In the genomic region with DNA sequence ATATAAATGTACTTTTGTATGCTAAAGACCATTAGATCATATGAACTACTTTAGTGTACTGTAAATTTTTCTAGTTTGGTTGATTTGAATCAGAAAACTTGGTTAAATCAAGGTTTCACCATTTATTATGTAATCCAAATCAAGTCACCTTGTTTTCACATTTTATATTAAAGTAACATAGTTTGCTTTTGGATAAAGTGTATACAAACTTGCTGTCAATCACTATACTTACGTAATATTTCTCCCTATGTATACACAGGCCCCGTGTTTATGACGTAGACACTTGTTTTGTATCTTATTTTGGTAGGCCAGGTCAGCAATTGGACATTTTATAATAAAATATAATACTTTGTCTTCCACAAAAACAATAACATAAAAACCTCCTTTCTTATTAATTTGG, we compare ENCODE assay signal across 17 cellular contexts. TPM values are rescaled to one million over a fixed set of nuclear protein-coding genes. Genes with fewer than 3 reads are reported as not detected.
DNase-seq lines count a peak whose midpoint lies in the region; ATAC-seq, FAIRE-seq and TF ChIP-seq lines count a peak whose summit lies in the region.
"Had no signal": no experiment of that assay in that cellular context is flagged by ENCODE, and none has a peak within 500 bp of the region (broad histone marks: within the 10 kb centered on the region; RNA-seq: fewer than 3 reads in every experiment).

No MANE protein-coding gene starts in this region.

- intact Hi-C loops in right lobe of liver (cut with DNase I) (no loop called here), HepG2 (cut with micrococcal nuclease; ENCODE audit: unreplicated experiment) (no loop called here)
- intact Hi-C loops in activated T-helper 2 cell treated with anti-CD3 and anti-CD28 coated beads, Interferon-gamma antibody, Interleukin-2, Interleukin-4, amounts not matched to agents 10 μg/mL and 5 μg/mL and 100 μg/mL, durations not matched to agents 14 hours and 24 hours and 36 hours (cut with micrococcal nuclease), result no loop called here

- H2AFZ ChIP-seq in HepG2 (ENCODE audit: low read length), result no peak overlapping the region

- H3K27ac ChIP-seq in right lobe of liver (peak overlapping the region in 2 of 3 donors; percentile 41 to 85), HepG2 (ENCODE audit: extremely low read length, insufficient read depth, low read length) (no peak overlapping the region)
- H3K27ac ChIP-seq: BLaER1 had no signal

- DNase-seq in activated T-cell treated with anti-CD3 and anti-CD28 coated beads, Interleukin-2, amount 50 U/mL, for 24 hours, result no peak
- DNase-seq in activated T-cell treated with anti-CD3 and anti-CD28 coated beads, Interleukin-2, amount 50 U/mL, for 4 hours, result no peak
- no peak for DNase-seq in right lobe of liver
- no peak for DNase-seq in HepG2 (ENCODE audit: low spot score)
- DNase-seq in central memory CD8-positive, alpha-beta T cell (ENCODE audit: low spot score in 2 of 2), result no peak
- no peak for DNase-seq in stimulated activated effector memory CD8-positive, alpha-beta T cell treated with anti-CD3 and anti-CD28 coated beads, Interleukin-12 subunit alpha, Interleukin-12 subunit beta, amount 100 ng/mL, for 72 hours (ENCODE audit: low spot score in 2 of 2)
- DNase-seq in activated T-helper 2 cell treated with anti-CD3 and anti-CD28 coated beads, Interferon-gamma antibody, Interleukin-2, Interleukin-4, amounts not matched to agents 10 μg/mL and 5 μg/mL and 100 μg/mL, durations not matched to agents 14 hours and 24 hours and 36 hours (ENCODE audit: low spot score), result no peak
- no peak for DNase-seq in NCI-H2196 treated with DMSO at 0.1 percent for 48 hours (lab: John Stamatoyannopoulos, UW; ENCODE audit: unreplicated experiment)
- DNase-seq: 8988T; CD4-positive, alpha-beta memory T cell; DND-41; EL had no signal

- POLR2A ChIA-PET in HepG2 (lab: Yijun Ruan, JAX), result no interaction called here

- H3K36me3 ChIP-seq in right lobe of liver (peaks cover 3 to 80% (median 40%) of the 10 kb centered on the region in 4 donors), HepG2 (replicated peaks in 1 of 2; ENCODE audit: control insufficient read depth in 1 of 2, insufficient read depth in 2 of 2, low read length in 2 of 2) (peaks cover 3 to 50% of the 10 kb centered on the region in 2 experiments)

- no peaks in the 10 kb centered on the region for H3K27me3 Mint-ChIP-seq in activated T-cell treated with anti-CD3 and anti-CD28 coated beads, Interleukin-2, amount 50 U/mL, for 24 hours
- no peaks in the 10 kb centered on the region for H3K27me3 Mint-ChIP-seq in activated T-cell treated with anti-CD3 and anti-CD28 coated beads, Interleukin-2, amount 50 U/mL, for 4 hours (ENCODE audit: low read depth)
- no peaks in the 10 kb centered on the region for H3K27me3 Mint-ChIP-seq in central memory CD8-positive, alpha-beta T cell
- no peaks in the 10 kb centered on the region for H3K27me3 Mint-ChIP-seq in activated T-helper 2 cell treated with anti-CD3 and anti-CD28 coated beads, Interferon-gamma antibody, Interleukin-2, Interleukin-4, amounts not matched to agents 10 μg/mL and 5 μg/mL and 100 μg/mL, durations not matched to agents 14 hours and 24 hours and 36 hours (ENCODE audit: low read depth)
- H3K27me3 Mint-ChIP-seq: CD4-positive, alpha-beta memory T cell had no signal

- no peak for TF ChIP-seq EP300 in HepG2 (IDR thresholded peaks at IDR 0.05; ENCODE audit: low read depth in 2 of 2, low read length in 2 of 2)
- no peak for TF ChIP-seq EP300 in HepG2 (CRISPR knock-in tag; IDR thresholded peaks at IDR 0.05; ENCODE audit: borderline replicate concordance)

- H4K20me1 ChIP-seq in HepG2 (ENCODE audit: insufficient read depth, low read length), result no peaks in the 10 kb centered on the region
- H4K20me1 ChIP-seq: BLaER1 had no signal

- peaks cover 0 to 39% (median 4%) of the 10 kb centered on the region in 4 donors for H3K4me1 ChIP-seq in right lobe of liver
- H3K4me1 ChIP-seq in HepG2 (ENCODE audit: insufficient read depth, low read length), result no peaks in the 10 kb centered on the region
- H3K4me1 ChIP-seq: BLaER1, HAP-1 had no signal

- H3K27me3 ChIP-seq in right lobe of liver (no peaks in the 10 kb centered on the region), HepG2 (ENCODE audit: control insufficient read depth in 1 of 2, insufficient read depth in 2 of 2, low read length in 2 of 2) (no peaks in the 10 kb centered on the region)
- H3K27me3 ChIP-seq: BLaER1 had no signal

- 45% methylated on average over 3 of the region's 3 CpGs for WGBS in right lobe of liver (ENCODE audit: insufficient coverage, low coverage, low lambda C conversion rate, missing lambda C conversion rate)
- WGBS in HepG2 (ENCODE audit: low lambda C conversion rate), result 93% methylated on average over 3 of the region's 3 CpGs

- H3K9ac ChIP-seq in HepG2 (ENCODE audit: insufficient read depth, low read depth, low read length), result no peak overlapping the region
- H3K9ac ChIP-seq: BLaER1 had no signal

- peaks cover 92% of the 10 kb centered on the region for H3K36me3 Mint-ChIP-seq in activated T-cell treated with anti-CD3 and anti-CD28 coated beads, Interleukin-2, amount 50 U/mL, for 24 hours (ENCODE audit: low read depth)
- peaks cover 69% of the 10 kb centered on the region for H3K36me3 Mint-ChIP-seq in activated T-cell treated with anti-CD3 and anti-CD28 coated beads, Interleukin-2, amount 50 U/mL, for 4 hours (ENCODE audit: insufficient read depth)
- peaks cover 4% of the 10 kb centered on the region for H3K36me3 Mint-ChIP-seq in central memory CD8-positive, alpha-beta T cell (ENCODE audit: insufficient read depth)
- H3K36me3 Mint-ChIP-seq in stimulated activated effector memory CD8-positive, alpha-beta T cell treated with anti-CD3 and anti-CD28 coated beads, Interleukin-12 subunit alpha, Interleukin-12 subunit beta, amount 100 ng/mL, for 72 hours, result peaks cover 95% of the 10 kb centered on the region
- peaks cover 87% of the 10 kb centered on the region for H3K36me3 Mint-ChIP-seq in activated T-helper 2 cell treated with anti-CD3 and anti-CD28 coated beads, Interferon-gamma antibody, Interleukin-2, Interleukin-4, amounts not matched to agents 10 μg/mL and 5 μg/mL and 100 μg/mL, durations not matched to agents 14 hours and 24 hours and 36 hours (ENCODE audit: low read depth)

- peaks cover 42% of the 10 kb centered on the region for H3K4me1 Mint-ChIP-seq in activated T-cell treated with anti-CD3 and anti-CD28 coated beads, Interleukin-2, amount 50 U/mL, for 24 hours (ENCODE audit: low read depth)
- peaks cover 25% of the 10 kb centered on the region for H3K4me1 Mint-ChIP-seq in activated T-cell treated with anti-CD3 and anti-CD28 coated beads, Interleukin-2, amount 50 U/mL, for 4 hours (ENCODE audit: low read depth)
- no peaks in the 10 kb centered on the region for H3K4me1 Mint-ChIP-seq in central memory CD8-positive, alpha-beta T cell
- H3K4me1 Mint-ChIP-seq in stimulated activated effector memory CD8-positive, alpha-beta T cell treated with anti-CD3 and anti-CD28 coated beads, Interleukin-12 subunit alpha, Interleukin-12 subunit beta, amount 100 ng/mL, for 72 hours, result peaks cover 36% of the 10 kb centered on the region
- H3K4me1 Mint-ChIP-seq in activated T-helper 2 cell treated with anti-CD3 and anti-CD28 coated beads, Interferon-gamma antibody, Interleukin-2, Interleukin-4, amounts not matched to agents 10 μg/mL and 5 μg/mL and 100 μg/mL, durations not matched to agents 14 hours and 24 hours and 36 hours (ENCODE audit: low read depth), result peaks cover 23% of the 10 kb centered on the region
- H3K4me1 Mint-ChIP-seq: CD14-positive monocyte; CD4-positive, alpha-beta memory T cell had no signal

- peaks cover 0 to under 1% (median 0%) of the 10 kb centered on the region in 4 donors for H3K9me3 ChIP-seq in right lobe of liver
- no peaks in the 10 kb centered on the region for H3K9me3 ChIP-seq in HepG2 (ENCODE audit: low read length)
- H3K9me3 ChIP-seq: HAP-1 had no signal

- ATAC-seq in activated T-cell treated with anti-CD3 and anti-CD28 coated beads, Interleukin-2, amount 50 U/mL, for 4 hours, result no peak
- ATAC-seq in right lobe of liver (peak in 2 of 4 donors; percentile 18 to 35), HepG2 (no peak)
- no peak for ATAC-seq in central memory CD8-positive, alpha-beta T cell (replicated peaks; ENCODE audit: extremely low read depth, poor library complexity, severe bottlenecking)
- no peak for ATAC-seq in stimulated activated effector memory CD8-positive, alpha-beta T cell treated with anti-CD3 and anti-CD28 coated beads, Interleukin-12 subunit alpha, Interleukin-12 subunit beta, amount 100 ng/mL, for 72 hours
- ATAC-seq: GM12878 had no signal

- TF ChIP-seq POLR2A in right lobe of liver (IDR thresholded peaks at IDR 0.05), result no peak
- no peak for TF ChIP-seq POLR2A in HepG2 (IDR thresholded peaks at IDR 0.05; ENCODE audit: insufficient read depth in 1 of 2, low read depth in 2 of 2, low read length in 2 of 2)

- FAIRE-seq in HepG2 (lab: Jason Lieb, UNC), result no peak
- FAIRE-seq: GM12878, H1 had no signal

- CTCF ChIA-PET in HepG2 (lab: Yijun Ruan, JAX; ENCODE audit: low intra/inter-chr PET ratio, low total read pairs), result no interaction called here

- no peak overlapping the region for H3K4me3 Mint-ChIP-seq in activated T-cell treated with anti-CD3 and anti-CD28 coated beads, Interleukin-2, amount 50 U/mL, for 24 hours
- H3K4me3 Mint-ChIP-seq in activated T-cell treated with anti-CD3 and anti-CD28 coated beads, Interleukin-2, amount 50 U/mL, for 4 hours, result no peak overlapping the region
- no peak overlapping the region for H3K4me3 Mint-ChIP-seq in central memory CD8-positive, alpha-beta T cell
- H3K4me3 Mint-ChIP-seq in stimulated activated effector memory CD8-positive, alpha-beta T cell treated with anti-CD3 and anti-CD28 coated beads, Interleukin-12 subunit alpha, Interleukin-12 subunit beta, amount 100 ng/mL, for 72 hours, result no peak overlapping the region
- no peak overlapping the region for H3K4me3 Mint-ChIP-seq in activated T-helper 2 cell treated with anti-CD3 and anti-CD28 coated beads, Interferon-gamma antibody, Interleukin-2, Interleukin-4, amounts not matched to agents 10 μg/mL and 5 μg/mL and 100 μg/mL, durations not matched to agents 14 hours and 24 hours and 36 hours (ENCODE audit: low read depth)
- H3K4me3 Mint-ChIP-seq: CD14-positive monocyte; CD4-positive, alpha-beta memory T cell had no signal

- no peak for TF ChIP-seq RAD21 in HepG2 (CRISPR knock-in tag; IDR thresholded peaks at IDR 0.05)

- peak overlapping the region; percentile 55 for H3K27ac Mint-ChIP-seq in activated T-cell treated with anti-CD3 and anti-CD28 coated beads, Interleukin-2, amount 50 U/mL, for 24 hours
- peak overlapping the region; percentile 74 for H3K27ac Mint-ChIP-seq in central memory CD8-positive, alpha-beta T cell (ENCODE audit: low read depth)
- peak overlapping the region; percentile 58 for H3K27ac Mint-ChIP-seq in stimulated activated effector memory CD8-positive, alpha-beta T cell treated with anti-CD3 and anti-CD28 coated beads, Interleukin-12 subunit alpha, Interleukin-12 subunit beta, amount 100 ng/mL, for 72 hours
- H3K27ac Mint-ChIP-seq in activated T-helper 2 cell treated with anti-CD3 and anti-CD28 coated beads, Interferon-gamma antibody, Interleukin-2, Interleukin-4, amounts not matched to agents 10 μg/mL and 5 μg/mL and 100 μg/mL, durations not matched to agents 14 hours and 24 hours and 36 hours, result no peak overlapping the region
- H3K27ac Mint-ChIP-seq: CD4-positive, alpha-beta memory T cell had no signal

- no peak overlapping the region for H3K4me2 ChIP-seq in HepG2 (ENCODE audit: low read depth, low read length)
- H3K4me2 ChIP-seq: BLaER1 had no signal

- TF ChIP-seq CTCF in right lobe of liver (IDR thresholded peaks at IDR 0.05), result no peak
- no peak for TF ChIP-seq CTCF in HepG2 (CRISPR knock-in tag; IDR thresholded peaks at IDR 0.05)

- in situ Hi-C loops in HepG2 (cut with HindIII; ENCODE audit: extremely low pct_ligation_motif_present, low pct_unique_long_range_greater_than_20kb), result no loop called here

- BruUV-seq in HepG2 (replicated peaks; lab: Mats Ljungman, UMichigan), result no TSS peak

- H3K9me3 Mint-ChIP-seq in activated T-cell treated with anti-CD3 and anti-CD28 coated beads, Interleukin-2, amount 50 U/mL, for 24 hours, result peaks cover 1% of the 10 kb centered on the region
- H3K9me3 Mint-ChIP-seq in activated T-cell treated with anti-CD3 and anti-CD28 coated beads, Interleukin-2, amount 50 U/mL, for 4 hours, result peaks cover 4% of the 10 kb centered on the region
- peaks cover 5% of the 10 kb centered on the region for H3K9me3 Mint-ChIP-seq in central memory CD8-positive, alpha-beta T cell
- H3K9me3 Mint-ChIP-seq in stimulated activated effector memory CD8-positive, alpha-beta T cell treated with anti-CD3 and anti-CD28 coated beads, Interleukin-12 subunit alpha, Interleukin-12 subunit beta, amount 100 ng/mL, for 72 hours, result peaks cover 4% of the 10 kb centered on the region
- H3K9me3 Mint-ChIP-seq in activated T-helper 2 cell treated with anti-CD3 and anti-CD28 coated beads, Interferon-gamma antibody, Interleukin-2, Interleukin-4, amounts not matched to agents 10 μg/mL and 5 μg/mL and 100 μg/mL, durations not matched to agents 14 hours and 24 hours and 36 hours, result peaks cover 5% of the 10 kb centered on the region
- H3K9me3 Mint-ChIP-seq: CD14-positive monocyte had no signal

- H3K4me3 ChIP-seq in right lobe of liver (no peak overlapping the region), HepG2 (replicated peaks in 1 of 3; ENCODE audit: insufficient read depth in 1 of 3, low read depth in 2 of 3, low read length in 3 of 3) (no peak overlapping the region)
- H3K4me3 ChIP-seq: BLaER1, GM12878, HAP-1 had no signal

- no peaks in the 10 kb centered on the region for H3K79me2 ChIP-seq in HepG2 (ENCODE audit: insufficient read depth, low read length)

RNA-seq across cellular contexts. Expression of a gene that starts 32.2 kb away (rescaled TPM):
- 1,000 to 10,000 TPM; 1,116 to 1,426 (median 1,121) TPM for total RNA-seq in activated T-cell treated with anti-CD3 and anti-CD28 coated beads, Interleukin-2, amount 50 U/mL, for 4 hours
- total RNA-seq in right lobe of liver (100 to 1,000 TPM; 118 to 726 (median 515) TPM), HepG2 (2016; rRNA removed; fragmentation: Illumina TruSeq; extraction: Trizol) (67.7 and 105 TPM in 2 replicates)
- total RNA-seq in HepG2 (2016; cell fraction: cytosol; rRNA removed; fragmentation: Illumina TruSeq; extraction: Trizol; ENCODE audit: low read depth), result 13.0 and 13.4 TPM in 2 replicates
- 64.2 and 94.5 TPM in 2 replicates for total RNA-seq in HepG2 (2016; cell fraction: insoluble cytoplasmic fraction; rRNA removed; fragmentation: Illumina TruSeq; extraction: Trizol)
- 33.7 and 41.5 TPM in 2 replicates for total RNA-seq in HepG2 (2016; cell fraction: membrane; rRNA removed; fragmentation: Illumina TruSeq; extraction: Trizol)
- total RNA-seq in HepG2 (2016; cell fraction: nucleus; rRNA removed; fragmentation: Illumina TruSeq; extraction: Trizol), result 43.1 and 45.4 TPM in 2 replicates
- polyA plus RNA-seq in HepG2 (2011; rRNA removed), result 10.4 and 15.8 TPM in 2 replicates
- 6.9 and 10.2 TPM in 2 replicates for polyA plus RNA-seq in HepG2 (2011; cell fraction: cytosol; rRNA removed)
- 4.5 and 9.2 TPM in 2 replicates for polyA plus RNA-seq in HepG2 (2011; cell fraction: nucleus; rRNA removed)
- polyA plus RNA-seq in HepG2 (2012), result 32.6 and 38.7 TPM in 2 replicates
- 7.8 and 8.1 TPM in 2 replicates for polyA plus RNA-seq in HepG2 (2016; cell fraction: cytosol; fragmentation: Illumina TruSeq; extraction: Trizol; ENCODE audit: low read depth)
- polyA plus RNA-seq in HepG2 (2016; cell fraction: insoluble cytoplasmic fraction; fragmentation: Illumina TruSeq; extraction: Trizol; ENCODE audit: low read depth), result 74.3 and 76.8 TPM in 2 replicates
- polyA plus RNA-seq in HepG2 (2016; cell fraction: membrane; fragmentation: Illumina TruSeq; extraction: Trizol; ENCODE audit: low read depth), result 14.5 and 16.2 TPM in 2 replicates
- polyA plus RNA-seq in HepG2 (2016; cell fraction: nucleus; fragmentation: Illumina TruSeq; extraction: Trizol; ENCODE audit: insufficient read depth, low read depth), result 23.2 and 29.2 TPM in 2 replicates
- polyA minus RNA-seq in HepG2 (2011; rRNA and poly(A)+ RNA removed; ENCODE audit: low replicate concordance), result 7.5 and 29.2 TPM in 2 replicates
- 43.6 and 50.5 TPM in 2 replicates for polyA minus RNA-seq in HepG2 (2011; cell fraction: cytosol; rRNA and poly(A)+ RNA removed)
- 56.3 and 66.5 TPM in 2 replicates for polyA minus RNA-seq in HepG2 (2011; cell fraction: nucleus; rRNA and poly(A)+ RNA removed)
- 348 and 379 TPM in 2 replicates for total RNA-seq in activated T-helper 2 cell treated with anti-CD3 and anti-CD28 coated beads, Interferon-gamma antibody, Interleukin-2, Interleukin-4, amounts not matched to agents 10 μg/mL and 5 μg/mL and 100 μg/mL, durations not matched to agents 14 hours and 24 hours and 36 hours
